ENCODE assay signal across 15 cellular contexts in genomic region chr2:46308081-46308480, GRCh38. TPM values are rescaled to one million over a fixed set of nuclear protein-coding genes. Genes with fewer than 3 reads are reported as not detected.
DNase-seq lines count a peak whose midpoint lies in the region; ATAC-seq and TF ChIP-seq lines count a peak whose summit lies in the region.
"Had no signal": no experiment of that assay in that cellular context is flagged by ENCODE, and none has a peak within 500 bp of the region (broad histone marks: within the 10 kb centered on the region; RNA-seq: fewer than 3 reads in every experiment).

No MANE protein-coding gene starts in this region.

- no peaks in the 10 kb centered on the region for H3K27me3 ChIP-seq in heart right ventricle
- no peaks in the 10 kb centered on the region for H3K27me3 ChIP-seq in GM23248 (replicated peaks; ENCODE audit: insufficient read depth)

- H3K27ac Mint-ChIP-seq in nephron, result peak overlapping the region; percentile 23 to 82 (median 35)
- no peak overlapping the region for H3K27ac Mint-ChIP-seq in activated T-helper 2 cell treated with anti-CD3 and anti-CD28 coated beads, Interferon-gamma antibody, Interleukin-2, Interleukin-4, amounts not matched to agents 10 μg/mL and 5 μg/mL and 100 μg/mL, durations not matched to agents 14 hours and 24 hours and 36 hours
- H3K27ac Mint-ChIP-seq: natural killer cell treated with Interleukin-12 subunit alpha and Interleukin-12 subunit beta and Interleukin-15 and Interleukin-18, amount 100 ng/mL, for 72 hours; T-helper 17 cell had no signal

- H3K9ac ChIP-seq in GM23248, result no peak overlapping the region

- no peak overlapping the region for H3K4me2 ChIP-seq in GM23248 (ENCODE audit: unreplicated experiment)

- H3K36me3 ChIP-seq in heart right ventricle, result peaks cover 0 to 18% (median 0%) of the 10 kb centered on the region in 9 donors
- H3K36me3 ChIP-seq in GM23248 (ENCODE audit: low read depth), result no peaks in the 10 kb centered on the region

- peaks cover 22% of the 10 kb centered on the region for H3K27me3 Mint-ChIP-seq in nephron (ENCODE audit: low read depth)
- peaks cover 19% of the 10 kb centered on the region for H3K27me3 Mint-ChIP-seq in activated T-helper 2 cell treated with anti-CD3 and anti-CD28 coated beads, Interferon-gamma antibody, Interleukin-2, Interleukin-4, amounts not matched to agents 10 μg/mL and 5 μg/mL and 100 μg/mL, durations not matched to agents 14 hours and 24 hours and 36 hours (ENCODE audit: low read depth)

- peak overlapping the region in 5 of 10 donors; percentile 1 to 24 (median 17) for H3K4me3 ChIP-seq in heart right ventricle
- H3K4me3 ChIP-seq in GM23248, result no peak overlapping the region

- in situ Hi-C loops in GM23248 (cut with MboI), result no loop called here

- no peaks in the 10 kb centered on the region for H4K20me1 ChIP-seq in GM23248 (ENCODE audit: insufficient read depth)

- no peaks in the 10 kb centered on the region for H3K9me2 ChIP-seq in GM23248 (ENCODE audit: insufficient read depth)

- peaks cover 28% of the 10 kb centered on the region for H3F3A ChIP-seq in GM23248 (ENCODE audit: insufficient read depth)

- H3K27ac ChIP-seq in heart right ventricle, result peak overlapping the region; percentile 69 to 99 (median 81)
- peak overlapping the region; percentile 80 for H3K27ac ChIP-seq in epithelial cell of prostate
- no peak overlapping the region for H3K27ac ChIP-seq in GM23248

- intact Hi-C loops in heart right ventricle (cut with DNase I), result loop anchor here in 2 of 10 donors (5.0 kb wide), 2 partner anchors 34 to 49 kb away; no protein-coding TSS in a partner anchor
- intact Hi-C loops in Right ventricle myocardium superior (cut with DNase I), result no loop called here
- intact Hi-C loops in activated T-helper 2 cell treated with anti-CD3 and anti-CD28 coated beads, Interferon-gamma antibody, Interleukin-2, Interleukin-4, amounts not matched to agents 10 μg/mL and 5 μg/mL and 100 μg/mL, durations not matched to agents 14 hours and 24 hours and 36 hours (cut with micrococcal nuclease), result no loop called here

- H3K4me3 Mint-ChIP-seq in nephron, result no peak overlapping the region
- H3K4me3 Mint-ChIP-seq in activated T-helper 2 cell treated with anti-CD3 and anti-CD28 coated beads, Interferon-gamma antibody, Interleukin-2, Interleukin-4, amounts not matched to agents 10 μg/mL and 5 μg/mL and 100 μg/mL, durations not matched to agents 14 hours and 24 hours and 36 hours (ENCODE audit: low read depth), result no peak overlapping the region
- H3K4me3 Mint-ChIP-seq: natural killer cell treated with Interleukin-12 subunit alpha and Interleukin-12 subunit beta and Interleukin-15 and Interleukin-18, amount 100 ng/mL, for 72 hours; T-helper 17 cell had no signal

- H3K9me3 ChIP-seq in heart right ventricle, result no peaks in the 10 kb centered on the region
- H3K9me3 ChIP-seq in GM23248 (ENCODE audit: low read depth), result no peaks in the 10 kb centered on the region

- H3K9me3 Mint-ChIP-seq in nephron, result no peaks in the 10 kb centered on the region
- peaks cover 10% of the 10 kb centered on the region for H3K9me3 Mint-ChIP-seq in activated T-helper 2 cell treated with anti-CD3 and anti-CD28 coated beads, Interferon-gamma antibody, Interleukin-2, Interleukin-4, amounts not matched to agents 10 μg/mL and 5 μg/mL and 100 μg/mL, durations not matched to agents 14 hours and 24 hours and 36 hours
- H3K9me3 Mint-ChIP-seq: natural killer cell treated with Interleukin-12 subunit alpha and Interleukin-12 subunit beta and Interleukin-15 and Interleukin-18, amount 100 ng/mL, for 72 hours had no signal

- H3K4me1 Mint-ChIP-seq in nephron, result peaks cover 16% of the 10 kb centered on the region
- H3K4me1 Mint-ChIP-seq in activated T-helper 2 cell treated with anti-CD3 and anti-CD28 coated beads, Interferon-gamma antibody, Interleukin-2, Interleukin-4, amounts not matched to agents 10 μg/mL and 5 μg/mL and 100 μg/mL, durations not matched to agents 14 hours and 24 hours and 36 hours (ENCODE audit: low read depth), result peaks cover 39% of the 10 kb centered on the region

- ATAC-seq in heart right ventricle (peak in 5 of 8 donors; percentile 14 to 41 (median 26)), Right ventricle myocardium superior (ENCODE audit: poor library complexity) (no peak)
- ATAC-seq: natural killer cell treated with Interleukin-12 subunit alpha and Interleukin-12 subunit beta and Interleukin-15 and Interleukin-18, amount 100 ng/mL, for 72 hours; T-helper 17 cell had no signal

- H3K79me2 ChIP-seq in GM23248 (ENCODE audit: insufficient read depth), result peaks cover 96% of the 10 kb centered on the region

- no peak overlapping the region for H2AFZ ChIP-seq in GM23248

- peak in 2 of 9 donors; percentile 7 to 28 for TF ChIP-seq CTCF in heart right ventricle (IDR thresholded peaks at IDR 0.05)
- no peak for TF ChIP-seq CTCF in nephron (IDR thresholded peaks at IDR 0.05; ENCODE audit: unreplicated experiment in 3 of 3)

- WGBS in heart right ventricle, 2 donors, result 19 to 39% methylated on average over 2 of the region's 2 CpGs
- WGBS in GM23248 (ENCODE audit: low coverage in 1 of 2, low lambda C conversion rate in 2 of 2, missing lambda C conversion rate in 2 of 2), 2 experiments, result 91 to 93% methylated on average over 2 of the region's 2 CpGs

- H3K36me3 Mint-ChIP-seq in nephron (ENCODE audit: low read depth), result no peaks in the 10 kb centered on the region
- peaks cover 23% of the 10 kb centered on the region for H3K36me3 Mint-ChIP-seq in activated T-helper 2 cell treated with anti-CD3 and anti-CD28 coated beads, Interferon-gamma antibody, Interleukin-2, Interleukin-4, amounts not matched to agents 10 μg/mL and 5 μg/mL and 100 μg/mL, durations not matched to agents 14 hours and 24 hours and 36 hours (ENCODE audit: low read depth)
- H3K36me3 Mint-ChIP-seq: natural killer cell treated with Interleukin-12 subunit alpha and Interleukin-12 subunit beta and Interleukin-15 and Interleukin-18, amount 100 ng/mL, for 72 hours had no signal

- peaks cover 52 to 100% (median 100%) of the 10 kb centered on the region in 9 donors for H3K4me1 ChIP-seq in heart right ventricle
- peaks cover 45% of the 10 kb centered on the region for H3K4me1 ChIP-seq in GM23248 (ENCODE audit: insufficient read depth)

- DNase-seq in heart right ventricle (no peak), Right ventricle myocardium superior (no peak), epithelial cell of prostate (ENCODE audit: low read depth, low spot score) (no peak), GM23248 (no peak), SIG-M5 (lab: John Stamatoyannopoulos, UW) (no peak)
- DNase-seq in activated T-helper 2 cell treated with anti-CD3 and anti-CD28 coated beads, Interferon-gamma antibody, Interleukin-2, Interleukin-4, amounts not matched to agents 10 μg/mL and 5 μg/mL and 100 μg/mL, durations not matched to agents 14 hours and 24 hours and 36 hours (ENCODE audit: low spot score), result no peak
- DNase-seq in stimulated activated CD4-positive, alpha-beta T cell treated with anti-CD3 and anti-CD28 coated beads, Interleukin-4, amount 100 ng/mL, for 1 hour, result no peak
- DNase-seq: activated CD4-positive, alpha-beta T cell treated with anti-CD3 and anti-CD28 coated beads, Interleukin-2, amount 50 U/mL, for 48 hours; activated effector memory CD4-positive, alpha-beta T cell treated with anti-CD3 and anti-CD28 coated beads, Interleukin-2, amount 50 U/mL, for 16 hours; cerebellar nuclear complex; DMS79; NCI-H2171; T-helper 17 cell had no signal

RNA-seq across cellular contexts. Expression of gene EPAS1, which starts 10.9 kb away (rescaled TPM):
- total RNA-seq in heart right ventricle (100 to 1,000 TPM; 176 to 415 (median 210) TPM), Right ventricle myocardium superior (200 TPM)
- polyA plus RNA-seq in heart right ventricle (100 to 1,000 TPM; 112 to 119 TPM), GM23248 (2016; fragmentation: Nextera tagmentation; extraction: Ambion mirVana) (45.2 and 47.5 TPM in 2 replicates)
- total RNA-seq in GM23248 (2014; rRNA removed; shearing (Covaris generic)), result 66.3 and 73.8 TPM in 2 replicates
- 100.0 and 102 TPM in 2 replicates for total RNA-seq in activated T-helper 2 cell treated with anti-CD3 and anti-CD28 coated beads, Interferon-gamma antibody, Interleukin-2, Interleukin-4, amounts not matched to agents 10 μg/mL and 5 μg/mL and 100 μg/mL, durations not matched to agents 14 hours and 24 hours and 36 hours
